Comparison of ENCODE assay signal across 11 cellular contexts in genomic region chr17:57906910-57907309, GRCh38. TPM values are rescaled to one million over a fixed set of nuclear protein-coding genes. Genes with fewer than 3 reads are reported as not detected.
DNase-seq lines count a peak whose midpoint lies in the region; ATAC-seq and TF ChIP-seq lines count a peak whose summit lies in the region.
"Had no signal": no experiment of that assay in that cellular context is flagged by ENCODE, and none has a peak within 500 bp of the region (broad histone marks: within the 10 kb centered on the region; RNA-seq: fewer than 3 reads in every experiment).

No MANE protein-coding gene starts in this region.

- no peak overlapping the region for H3K4me3 Mint-ChIP-seq in activated CD8-positive, alpha-beta T cell treated with anti-CD3 and anti-CD28 coated beads for 36 hours
- no peak overlapping the region for H3K4me3 Mint-ChIP-seq in activated CD8-positive, alpha-beta T cell treated with anti-CD3 and anti-CD28 coated beads, Interleukin-2, amount 10 ng/mL, durations not matched to agents 7 days and 5 days
- H3K4me3 Mint-ChIP-seq in type B pancreatic cell, result no peak overlapping the region
- H3K4me3 Mint-ChIP-seq: activated T-cell treated with anti-CD3 and anti-CD28 coated beads, Interleukin-2, amount 50 U/mL, for 4 hours had no signal

- no peaks in the 10 kb centered on the region for H3K27me3 ChIP-seq in WERI-Rb-1 (ENCODE audit: insufficient read depth, low read depth, severe bottlenecking)

- peak; percentile 22 for DNase-seq in activated CD8-positive, alpha-beta T cell treated with anti-CD3 and anti-CD28 coated beads for 36 hours
- DNase-seq in activated CD8-positive, alpha-beta T cell treated with anti-CD3 and anti-CD28 coated beads, Interleukin-2, amount 10 ng/mL, durations not matched to agents 7 days and 5 days, result no peak
- DNase-seq in WERI-Rb-1 (peak; percentile 62), inferior parietal cortex (ENCODE audit: extremely low spot score) (peak; percentile 86), type B pancreatic cell (ENCODE audit: extremely low spot score, unreplicated experiment) (no peak), RKO (ENCODE audit: low spot score) (no peak), KBM-7 (no peak)
- DNase-seq: activated T-cell treated with anti-CD3 and anti-CD28 coated beads, Interleukin-2, amount 50 U/mL, for 4 hours; mucosa of descending colon had no signal

- no peak overlapping the region for H3K27ac ChIP-seq in WERI-Rb-1

- no peak overlapping the region for H3K27ac Mint-ChIP-seq in activated CD8-positive, alpha-beta T cell treated with anti-CD3 and anti-CD28 coated beads for 36 hours
- H3K27ac Mint-ChIP-seq in activated CD8-positive, alpha-beta T cell treated with anti-CD3 and anti-CD28 coated beads, Interleukin-2, amount 10 ng/mL, durations not matched to agents 7 days and 5 days, result no peak overlapping the region
- peak overlapping the region; percentile 11 for H3K27ac Mint-ChIP-seq in type B pancreatic cell

- peak; percentile 39 for ATAC-seq in activated CD8-positive, alpha-beta T cell treated with anti-CD3 and anti-CD28 coated beads for 36 hours
- no peak for ATAC-seq in activated CD8-positive, alpha-beta T cell treated with anti-CD3 and anti-CD28 coated beads, Interleukin-2, amount 10 ng/mL, durations not matched to agents 7 days and 5 days
- no peak for ATAC-seq in GM21390 (IDR thresholded peaks at IDR 0.05; ENCODE audit: unreplicated experiment)
- ATAC-seq: activated T-cell treated with anti-CD3 and anti-CD28 coated beads, Interleukin-2, amount 50 U/mL, for 4 hours; mucosa of descending colon; Right ventricle myocardium inferior had no signal

- peaks cover 2% of the 10 kb centered on the region for H3K27me3 Mint-ChIP-seq in activated CD8-positive, alpha-beta T cell treated with anti-CD3 and anti-CD28 coated beads for 36 hours
- H3K27me3 Mint-ChIP-seq in activated CD8-positive, alpha-beta T cell treated with anti-CD3 and anti-CD28 coated beads, Interleukin-2, amount 10 ng/mL, durations not matched to agents 7 days and 5 days (ENCODE audit: low read depth), result peaks cover 8% of the 10 kb centered on the region
- peaks cover 3% of the 10 kb centered on the region for H3K27me3 Mint-ChIP-seq in type B pancreatic cell

- H3K4me3 ChIP-seq in WERI-Rb-1 (ENCODE audit: low read depth, low read length), result no peak overlapping the region
- H3K4me3 ChIP-seq: mucosa of descending colon had no signal

- peaks cover 5% of the 10 kb centered on the region for H3K4me1 Mint-ChIP-seq in activated CD8-positive, alpha-beta T cell treated with anti-CD3 and anti-CD28 coated beads for 36 hours (ENCODE audit: low read depth)
- peaks cover 28% of the 10 kb centered on the region for H3K4me1 Mint-ChIP-seq in activated CD8-positive, alpha-beta T cell treated with anti-CD3 and anti-CD28 coated beads, Interleukin-2, amount 10 ng/mL, durations not matched to agents 7 days and 5 days (ENCODE audit: low read depth)
- H3K4me1 Mint-ChIP-seq in type B pancreatic cell (ENCODE audit: unreplicated experiment), result peaks cover 60% of the 10 kb centered on the region

- no peaks in the 10 kb centered on the region for H3K9me3 ChIP-seq in WERI-Rb-1 (ENCODE audit: severe bottlenecking)
- H3K9me3 ChIP-seq: mucosa of descending colon had no signal

- H3K9me3 Mint-ChIP-seq in activated CD8-positive, alpha-beta T cell treated with anti-CD3 and anti-CD28 coated beads for 36 hours, result no peaks in the 10 kb centered on the region
- no peaks in the 10 kb centered on the region for H3K9me3 Mint-ChIP-seq in activated CD8-positive, alpha-beta T cell treated with anti-CD3 and anti-CD28 coated beads, Interleukin-2, amount 10 ng/mL, durations not matched to agents 7 days and 5 days (ENCODE audit: insufficient read depth)
- H3K9me3 Mint-ChIP-seq in type B pancreatic cell, result no peaks in the 10 kb centered on the region
- H3K9me3 Mint-ChIP-seq: activated T-cell treated with anti-CD3 and anti-CD28 coated beads, Interleukin-2, amount 50 U/mL, for 4 hours had no signal

- H3K36me3 Mint-ChIP-seq in activated CD8-positive, alpha-beta T cell treated with anti-CD3 and anti-CD28 coated beads for 36 hours (ENCODE audit: low read depth), result no peaks in the 10 kb centered on the region
- H3K36me3 Mint-ChIP-seq in activated CD8-positive, alpha-beta T cell treated with anti-CD3 and anti-CD28 coated beads, Interleukin-2, amount 10 ng/mL, durations not matched to agents 7 days and 5 days (ENCODE audit: low read depth), result no peaks in the 10 kb centered on the region
- peaks cover 10% of the 10 kb centered on the region for H3K36me3 Mint-ChIP-seq in type B pancreatic cell

- POLR2A ChIA-PET in activated CD8-positive, alpha-beta T cell treated with anti-CD3 and anti-CD28 coated beads for 36 hours (lab: Charles Lee), result no interaction called here
- POLR2A ChIA-PET in activated CD8-positive, alpha-beta T cell treated with anti-CD3 and anti-CD28 coated beads, Interleukin-2, amount 10 ng/mL, durations not matched to agents 7 days and 5 days (lab: Charles Lee), result no interaction called here

- in situ Hi-C loops in KBM-7 (cut with MboI; ENCODE audit: low pct_unique_long_range_greater_than_20kb, low sequenced_read_pairs), result no loop called here

- intact Hi-C loops in activated CD8-positive, alpha-beta T cell treated with anti-CD3 and anti-CD28 coated beads for 36 hours (cut with micrococcal nuclease), result no loop called here

- no peaks in the 10 kb centered on the region for H3K36me3 ChIP-seq in WERI-Rb-1

- CTCF ChIA-PET in activated CD8-positive, alpha-beta T cell treated with anti-CD3 and anti-CD28 coated beads for 36 hours (lab: Charles Lee), result interaction anchor here (0.6 kb wide), 1 partner anchor 33 kb away, joined by 3 read pairs; no protein-coding TSS in a partner anchor
- CTCF ChIA-PET in activated CD8-positive, alpha-beta T cell treated with anti-CD3 and anti-CD28 coated beads, Interleukin-2, amount 10 ng/mL, durations not matched to agents 7 days and 5 days (lab: Charles Lee), result no interaction called here

- TF ChIP-seq CTCF in activated CD8-positive, alpha-beta T cell treated with anti-CD3 and anti-CD28 coated beads for 36 hours (IDR thresholded peaks at IDR 0.05), result no peak
- TF ChIP-seq CTCF in WERI-Rb-1 (IDR thresholded peaks at IDR 0.05; ENCODE audit: low read depth, low read length) (peak; percentile 48), type B pancreatic cell (conservative IDR thresholded peaks at IDR 0.05) (peak; percentile 62)

RNA-seq across cellular contexts. Expression of gene CUEDC1, which starts 48.3 kb away (rescaled TPM):
- total RNA-seq in activated CD8-positive, alpha-beta T cell treated with anti-CD3 and anti-CD28 coated beads for 36 hours, result under 1 TPM; 0.29 to 0.40 TPM
- under 1 TPM in 1 of 2 experiments, not detected in 1; 0.18 TPM for total RNA-seq in activated CD8-positive, alpha-beta T cell treated with anti-CD3 and anti-CD28 coated beads, Interleukin-2, amount 10 ng/mL, durations not matched to agents 7 days and 5 days
- 29.8 and 31.3 TPM in 2 replicates for total RNA-seq in type B pancreatic cell (ENCODE audit: low replicate concordance)

RNA-seq across cellular contexts. Expression of gene MRPS23, which starts 57.1 kb away (rescaled TPM):
- total RNA-seq in activated CD8-positive, alpha-beta T cell treated with anti-CD3 and anti-CD28 coated beads for 36 hours, result 10 to 100 TPM; 69.5 to 70.0 TPM
- 10 to 100 TPM; 46.3 to 48.7 TPM for total RNA-seq in activated CD8-positive, alpha-beta T cell treated with anti-CD3 and anti-CD28 coated beads, Interleukin-2, amount 10 ng/mL, durations not matched to agents 7 days and 5 days
- total RNA-seq in type B pancreatic cell (ENCODE audit: low replicate concordance), result 35.5 and 46.9 TPM in 2 replicates

Comparison
In these comparisons a context has a peak if more than half of its experiments do, and no peak if none do; other contexts are left out.
1. DNase-seq: peak in activated CD8-positive, alpha-beta T cell treated with anti-CD3 and anti-CD28 coated beads for 36 hours (single experiment), WERI-Rb-1 (single experiment) and inferior parietal cortex (single experiment); none in activated CD8-positive, alpha-beta T cell treated with anti-CD3 and anti-CD28 coated beads, Interleukin-2, amount 10 ng/mL, durations not matched to agents 7 days and 5 days (single experiment), type B pancreatic cell (single experiment), RKO (single experiment) and KBM-7 (single experiment).
2. RNA of gene CUEDC1, which starts 48.3 kb away (total RNA-seq): 29.8 to 31.3 TPM in type B pancreatic cell; 0.29 to 0.40 TPM in activated CD8-positive, alpha-beta T cell treated with anti-CD3 and anti-CD28 coated beads for 36 hours and 0.18 TPM in activated CD8-positive, alpha-beta T cell treated with anti-CD3 and anti-CD28 coated beads, Interleukin-2, amount 10 ng/mL, durations not matched to agents 7 days and 5 days; every median in the first group is over 10 times any median in the second.